Comparison of ENCODE assay signal across 9 cellular contexts in the genomic region with DNA sequence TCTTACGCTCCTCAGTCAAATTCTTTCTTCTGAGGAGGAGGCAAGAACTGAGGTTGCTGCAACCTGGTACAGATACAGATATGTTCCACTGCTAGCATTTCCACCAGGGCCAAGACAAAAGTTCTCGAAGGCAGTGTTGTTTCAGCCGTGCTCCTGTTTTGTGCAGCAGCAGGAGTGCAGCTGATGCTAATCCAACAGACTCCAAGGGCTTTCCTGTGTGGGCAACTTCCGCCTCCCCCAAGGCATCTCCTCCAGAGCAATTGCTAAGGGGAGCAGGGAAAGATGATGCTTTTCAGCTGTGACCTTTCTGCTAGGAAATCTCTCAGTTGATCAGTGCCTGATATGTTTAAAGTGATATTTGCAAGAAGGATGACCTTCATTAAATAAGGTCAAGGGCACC. TPM values are rescaled to one million over a fixed set of nuclear protein-coding genes. Genes with fewer than 3 reads are reported as not detected.
"Had no signal": no experiment of that assay in that cellular context is flagged by ENCODE, and none has a peak within 500 bp of the region (broad histone marks: within the 10 kb centered on the region; RNA-seq: fewer than 3 reads in every experiment).

No MANE protein-coding gene starts in this region.

- H3K27ac Mint-ChIP-seq: GM23338, HFFc6, IgD-negative memory B cell had no signal

- H2AFZ ChIP-seq: GM23338 had no signal

- H3K4me2 ChIP-seq: GM23338 had no signal

- DNase-seq: HFFc6 had no signal

- ATAC-seq: GM23338, HCT116, HepG2 had no signal

- H3K4me1 Mint-ChIP-seq: IgD-negative memory B cell had no signal

- H3K4me3 Mint-ChIP-seq: GM23338, HFFc6, IgD-negative memory B cell had no signal

- H3K9me3 Mint-ChIP-seq: GM23338, HFFc6, IgD-negative memory B cell had no signal

- H3K9me3 ChIP-seq: HAP-1 had no signal

- H3K4me3 ChIP-seq: GM23338, HAP-1 had no signal

- H3K36me3 ChIP-seq: HAP-1 had no signal

- H3K36me3 Mint-ChIP-seq: IgD-negative memory B cell had no signal

- H3K27ac ChIP-seq: HL-60 had no signal

RNA-seq across cellular contexts. Expression of gene DAPL1, which starts 52.6 kb away (rescaled TPM):
- total RNA-seq: GM23338, H1, HepG2, HFFc6, HT1080 had no signal
- polyA plus RNA-seq: GM23338, H1, HepG2, IgD-negative memory B cell had no signal
